12 cellular contexts compared by ENCODE assay signal in the genomic region with DNA sequence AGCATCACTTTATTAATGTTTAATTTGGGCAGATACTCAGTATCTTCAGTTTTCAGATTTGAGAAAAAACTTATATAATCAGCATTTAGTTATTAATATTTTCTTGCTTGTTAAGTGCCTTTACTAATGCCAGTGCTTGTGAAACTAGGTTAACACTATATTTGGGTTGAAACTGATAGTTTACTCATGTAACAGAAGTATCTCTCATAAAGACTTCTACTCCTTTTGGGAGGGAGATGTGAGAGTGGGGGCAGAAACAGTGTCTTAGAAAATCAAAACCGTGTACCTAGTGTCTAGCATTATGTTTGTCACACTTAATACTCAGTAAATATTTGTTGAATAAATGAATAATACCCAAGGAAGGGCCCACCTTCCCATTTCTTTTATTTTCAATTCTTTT.
DNase-seq lines count a peak whose midpoint lies in the region; ATAC-seq and TF ChIP-seq lines count a peak whose summit lies in the region.
"Had no signal": no experiment of that assay in that cellular context is flagged by ENCODE, and none has a peak within 500 bp of the region (broad histone marks: within the 10 kb centered on the region; RNA-seq: fewer than 3 reads in every experiment).

No MANE protein-coding gene starts in this region.

- no peak overlapping the region for H3K27ac Mint-ChIP-seq in endothelial cell (ENCODE audit: unreplicated experiment)
- H3K27ac Mint-ChIP-seq: brain had no signal

- no peaks in the 10 kb centered on the region for H3K9me2 ChIP-seq in OCI-LY1 (ENCODE audit: low read depth, low read length)

- no peaks in the 10 kb centered on the region for H3K9me3 ChIP-seq in OCI-LY1 (ENCODE audit: low read length)
- H3K9me3 ChIP-seq: esophagus squamous epithelium, pancreas had no signal

- H3K4me1 Mint-ChIP-seq in endothelial cell (ENCODE audit: unreplicated experiment): no peaks in the 10 kb centered on the region
- H3K4me1 Mint-ChIP-seq: brain had no signal

- no peak overlapping the region for H3K9ac ChIP-seq in OCI-LY1 (ENCODE audit: low read length)

- H4K20me1 ChIP-seq in OCI-LY1 (ENCODE audit: insufficient read depth, low read length): no peaks in the 10 kb centered on the region

- no peaks in the 10 kb centered on the region for H3F3A ChIP-seq in OCI-LY1 (ENCODE audit: insufficient read depth, low read length)

- H2AFZ ChIP-seq in OCI-LY1 (ENCODE audit: low read length): peak overlapping the region; percentile 55; the same call in 1 of the 2 replicates

- H3K9me3 Mint-ChIP-seq in endothelial cell (ENCODE audit: unreplicated experiment): no peaks in the 10 kb centered on the region

- no peaks in the 10 kb centered on the region for H3K79me2 ChIP-seq in OCI-LY1 (ENCODE audit: insufficient read depth, low read length)

- H3K4me2 ChIP-seq in OCI-LY1 (ENCODE audit: low read length): no peak overlapping the region

- H3K4me1 ChIP-seq in OCI-LY1 (ENCODE audit: insufficient read depth, low read length, severe bottlenecking): no peaks in the 10 kb centered on the region
- H3K4me1 ChIP-seq: esophagus squamous epithelium, pancreas had no signal

- peak; percentile 96 for ATAC-seq in GM18499 (IDR thresholded peaks at IDR 0.05; ENCODE audit: insufficient read depth, unreplicated experiment)
- ATAC-seq in HG02973 (IDR thresholded peaks at IDR 0.05; ENCODE audit: unreplicated experiment): peak; percentile 97
- ATAC-seq: pancreas had no signal

- H3K36me3 Mint-ChIP-seq in endothelial cell (ENCODE audit: low read depth, unreplicated experiment): no peaks in the 10 kb centered on the region
- H3K36me3 Mint-ChIP-seq: brain had no signal

- H3K27me3 ChIP-seq in OCI-LY1 (ENCODE audit: insufficient read depth, low read length): no peaks in the 10 kb centered on the region
- H3K27me3 ChIP-seq: esophagus squamous epithelium, pancreas had no signal

- H3K27ac ChIP-seq in OCI-LY1 (ENCODE audit: low read depth, low read length, poor library complexity, severe bottlenecking): no peak overlapping the region
- H3K27ac ChIP-seq: esophagus squamous epithelium, pancreas had no signal

- no peaks in the 10 kb centered on the region for H3K36me3 ChIP-seq in OCI-LY1 (ENCODE audit: insufficient read depth, low read length)
- H3K36me3 ChIP-seq: esophagus squamous epithelium, pancreas had no signal

- peak; percentile 30 for DNase-seq in GM20000 (ENCODE audit: low spot score)
- DNase-seq in endothelial cell (ENCODE audit: low spot score): no peak
- no peak for DNase-seq in stimulated activated CD4-positive, alpha-beta T cell treated with anti-CD3 and anti-CD28 coated beads, Interleukin-15, amount 100 ng/mL, for 24 hours
- no peak for DNase-seq in C1 segment of cervical spinal cord (lab: John Stamatoyannopoulos, UW)
- no peak for DNase-seq in nucleus accumbens (lab: John Stamatoyannopoulos, UW)
- DNase-seq: esophagus squamous epithelium, NCI-H226, pancreas had no signal

- no peaks in the 10 kb centered on the region for H3K27me3 Mint-ChIP-seq in endothelial cell (ENCODE audit: unreplicated experiment)

- TF ChIP-seq CTCF in GM20000 (IDR thresholded peaks at IDR 0.05; ENCODE audit: extremely low read depth, missing control alignments) (no peak), OCI-LY1 (IDR thresholded peaks at IDR 0.05; ENCODE audit: low read length) (no peak), endothelial cell (IDR thresholded peaks at IDR 0.05; ENCODE audit: unreplicated experiment) (no peak)

- H3K4me3 ChIP-seq in OCI-LY1 (ENCODE audit: low read depth, low read length, poor library complexity, severe bottlenecking): no peak overlapping the region
- H3K4me3 ChIP-seq: esophagus squamous epithelium, pancreas had no signal

- H3K4me3 Mint-ChIP-seq in endothelial cell (ENCODE audit: unreplicated experiment): no peak overlapping the region
- H3K4me3 Mint-ChIP-seq: brain had no signal
